ENCODE assay signal across 18 cellular contexts in genomic region chr2:29699045-29699444, GRCh38.
DNase-seq lines count a peak whose midpoint lies in the region; ATAC-seq and TF ChIP-seq lines count a peak whose summit lies in the region.
"Had no signal": no experiment of that assay in that cellular context is flagged by ENCODE, and none has a peak within 500 bp of the region (broad histone marks: within the 10 kb centered on the region; RNA-seq: fewer than 3 reads in every experiment).

No MANE protein-coding gene starts in this region.

- no peaks in the 10 kb centered on the region for H3K23me2 ChIP-seq in H9 (ENCODE audit: insufficient read length, low read depth, low read length, poor library complexity, severe bottlenecking)

- no peak overlapping the region for H2BK15ac ChIP-seq in H9 (ENCODE audit: low read depth, low read length)

- H3T11ph ChIP-seq in H9 (ENCODE audit: low read length) = no peak overlapping the region

- H3K79me1 ChIP-seq in H9 (ENCODE audit: insufficient read depth, low read depth, low read length, poor library complexity, severe bottlenecking) = no peaks in the 10 kb centered on the region

- no peak overlapping the region for H2AK5ac ChIP-seq in H9 (ENCODE audit: insufficient read length, low read length)

- no peak overlapping the region for H3K9ac ChIP-seq in H9 (ENCODE audit: extremely low read depth, insufficient read length, low read length)
- H3K9ac ChIP-seq: BLaER1 had no signal

- no peak overlapping the region for H3K23ac ChIP-seq in H9 (ENCODE audit: insufficient read length, low read depth, low read length)

- no peaks in the 10 kb centered on the region for H3K36me3 Mint-ChIP-seq in H9 (ENCODE audit: insufficient read depth in 1 of 3, low read depth in 3 of 3)
- H3K36me3 Mint-ChIP-seq: CD14-positive monocyte; CD4-positive, alpha-beta memory T cell; CD4-positive, CD25-positive, alpha-beta regulatory T cell; CD8-positive, alpha-beta memory T cell had no signal

- no peak overlapping the region for H2BK20ac ChIP-seq in H9 (ENCODE audit: low read depth, low read length, poor library complexity, severe bottlenecking)

- H3K27me3 Mint-ChIP-seq in H9 (ENCODE audit: low read depth) = peaks cover 2% of the 10 kb centered on the region; the same call in 1 of the 2 replicates

- H3K27ac Mint-ChIP-seq in H9 = no peak overlapping the region
- H3K27ac Mint-ChIP-seq: CD14-positive monocyte; CD4-positive, alpha-beta memory T cell; CD8-positive, alpha-beta memory T cell had no signal

- TF ChIP-seq CTCF in H9 (conservative IDR thresholded peaks at IDR 0.05) (no peak), lung (IDR thresholded peaks at IDR 0.05; ENCODE audit: control extremely low read depth, extremely low read depth) (no peak)

- H3K27ac ChIP-seq in H9 (ENCODE audit: insufficient read length, low read depth, low read length) = no peak overlapping the region
- H3K27ac ChIP-seq in lung (ENCODE audit: low read depth in 1 of 2, low read length in 1 of 2) = no peak overlapping the region
- H3K27ac ChIP-seq: BLaER1 had no signal

- H3K56ac ChIP-seq in H9 (ENCODE audit: insufficient read length, low read depth, low read length) = no peak overlapping the region

- ATAC-seq in lung (ENCODE audit: insufficient read depth, low FRiP score) = no peak

- no peaks in the 10 kb centered on the region; the same call in 1 of the 2 replicates for H3K4me1 ChIP-seq in H9 (ENCODE audit: insufficient read depth, low read length)
- H3K4me1 ChIP-seq in lung (ENCODE audit: control insufficient read depth in 2 of 2, insufficient read depth in 2 of 2, low read length in 2 of 2) = no peaks in the 10 kb centered on the region

- H3K9me3 ChIP-seq in H9 (ENCODE audit: control insufficient read depth, low read depth, low read length) = no peaks in the 10 kb centered on the region
- no peaks in the 10 kb centered on the region for H3K9me3 ChIP-seq in lung (ENCODE audit: control insufficient read depth in 2 of 2, insufficient read depth in 1 of 2, low read length in 1 of 2)
- H3K9me3 ChIP-seq: BE2C had no signal

- no peak overlapping the region for H4K91ac ChIP-seq in H9 (ENCODE audit: insufficient read length, low read depth, low read length)

- no peak overlapping the region for H3K18ac ChIP-seq in H9 (ENCODE audit: insufficient read length, low read depth, low read length)

- no peak overlapping the region for H3K4me3 ChIP-seq in lung
- H3K4me3 ChIP-seq in H7 (ENCODE audit: insufficient read depth, low read depth, low read length) = no peak overlapping the region
- H3K4me3 ChIP-seq: BLaER1 had no signal

- H3K4me3 Mint-ChIP-seq in H9 = no peak overlapping the region
- H3K4me3 Mint-ChIP-seq: CD14-positive monocyte; CD4-positive, alpha-beta memory T cell; CD8-positive, alpha-beta memory T cell had no signal

- H2AFZ ChIP-seq in H9 (ENCODE audit: low read length) = no peak overlapping the region

- WGBS in H9 (ENCODE audit: extremely low coverage, insufficient read length, low lambda C conversion rate) = no CpG with 5 or more reads among the region's 4 CpGs
- 62 to 80% methylated on average over 4 of the region's 4 CpGs for WGBS in lung, 2 donors

- H2BK12ac ChIP-seq in H9 (ENCODE audit: insufficient read length, low read depth, low read length) = no peak overlapping the region

- H3K4me1 Mint-ChIP-seq in H9 = peaks cover 3 to 14% of the 10 kb centered on the region in 2 experiments; a peak in 3 of 4 replicates
- H3K4me1 Mint-ChIP-seq: CD14-positive monocyte; CD4-positive, alpha-beta memory T cell; CD4-positive, CD25-positive, alpha-beta regulatory T cell; CD8-positive, alpha-beta memory T cell had no signal

- H3K79me2 ChIP-seq in H9 (ENCODE audit: insufficient read depth, low read length) = no peaks in the 10 kb centered on the region

- peaks cover 0 to 3% of the 10 kb centered on the region in 2 experiments; a peak in 1 of 5 replicates for H3K9me3 Mint-ChIP-seq in H9
- H3K9me3 Mint-ChIP-seq: CD4-positive, CD25-positive, alpha-beta regulatory T cell; CD8-positive, alpha-beta memory T cell had no signal

- no peak overlapping the region for H2BK120ac ChIP-seq in H9 (ENCODE audit: low read depth, low read length, poor library complexity, severe bottlenecking)

- DNase-seq in H9 (peak; percentile 11), lung (ENCODE audit: low spot score) (peak; percentile 14), H7 (no peak), kidney tubule cell (ENCODE audit: low spot score) (no peak)
- no peak for DNase-seq in stimulated activated CD4-positive, alpha-beta T cell treated with anti-CD3 and anti-CD28 coated beads, Interleukin-4, amount 100 ng/mL, for 1 hour
- DNase-seq: 8988T; ACHN; BE2C; C1 segment of cervical spinal cord; CD4-positive, alpha-beta memory T cell; CD4-positive, CD25-positive, alpha-beta regulatory T cell; CD8-positive, alpha-beta memory T cell; COR-L47; DMS 273 treated with DMSO at 0.1 percent for 48 hours; DMS79 treated with DMSO at 0.1 percent for 48 hours; GF-D8 had no signal

- H3K36me3 ChIP-seq in lung (ENCODE audit: control insufficient read depth in 2 of 2, insufficient read depth in 2 of 2, low read length in 2 of 2) (no peaks in the 10 kb centered on the region), H7 (replicated peaks; ENCODE audit: control insufficient read depth, insufficient read depth, low read length) (no peaks in the 10 kb centered on the region)
- H3K36me3 ChIP-seq: BE2C, BLaER1 had no signal

- H3K14ac ChIP-seq in H9 (ENCODE audit: insufficient read depth, low read length) = no peak overlapping the region

- no peak overlapping the region for H3K4ac ChIP-seq in H9 (ENCODE audit: low read depth, low read length)

- H3K27me3 ChIP-seq in H9 (ENCODE audit: insufficient read depth, low read length) = no peaks in the 10 kb centered on the region
- no peaks in the 10 kb centered on the region for H3K27me3 ChIP-seq in lung (ENCODE audit: control insufficient read depth, insufficient read depth)
- no peaks in the 10 kb centered on the region for H3K27me3 ChIP-seq in H7 (ENCODE audit: control insufficient read depth, insufficient read depth, low read length)
- H3K27me3 ChIP-seq: BE2C, BLaER1 had no signal

- H4K20me1 ChIP-seq in H9 (ENCODE audit: control insufficient read depth, insufficient read depth, insufficient read length) = no peaks in the 10 kb centered on the region
- H4K20me1 ChIP-seq: BLaER1 had no signal

- no peak overlapping the region for H3K4me2 ChIP-seq in H9 (ENCODE audit: insufficient read depth, insufficient read length, low read length)
- H3K4me2 ChIP-seq: BLaER1 had no signal

- H4K8ac ChIP-seq in H9 (replicated peaks; ENCODE audit: insufficient read length, low read depth, low read length) = no peak overlapping the region

- no peak overlapping the region for H2BK5ac ChIP-seq in H9 (ENCODE audit: insufficient read length, low read length)

- H4K5ac ChIP-seq in H9 (ENCODE audit: insufficient read length, low read depth, low read length) = no peak overlapping the region

Comparison
In these comparisons a context has a peak if more than half of its experiments do, and no peak if none do; other contexts are left out.
1. DNase-seq: peak in H9 (single experiment) and lung (single experiment); none in H7 (single experiment), stimulated activated CD4-positive, alpha-beta T cell treated with anti-CD3 and anti-CD28 coated beads, Interleukin-4, amount 100 ng/mL, for 1 hour (single experiment) and kidney tubule cell (single experiment).